ENCODE assay signal across 8 cellular contexts in genomic region chr12:124915249-124916236, GRCh38. TPM values are rescaled to one million over a fixed set of nuclear protein-coding genes. Genes with fewer than 3 reads are reported as not detected.
DNase-seq lines count a peak whose midpoint lies in the region; TF ChIP-seq lines count a peak whose summit lies in the region.

No MANE protein-coding gene starts in this region.

- H3K4me3 Mint-ChIP-seq in neural progenitor cell, result peak overlapping the region; percentile 86

- H3K79me2 ChIP-seq in SU-DHL-6 (ENCODE audit: insufficient read depth, low read length) (peaks cover 21% of the 10 kb centered on the region), neural progenitor cell (ENCODE audit: low read depth) (peaks cover 47% of the 10 kb centered on the region)

- H3K4me1 Mint-ChIP-seq in neural progenitor cell, result peaks cover 75% of the 10 kb centered on the region

- peak; percentile 72 for DNase-seq in CD1c-positive myeloid dendritic cell (ENCODE audit: extremely low spot score)
- DNase-seq in HCEC 1CT, result peak; percentile 60
- peak; percentile 53 for DNase-seq in fibroblast of peridontal ligament (ENCODE audit: extremely low read depth)
- DNase-seq in neural progenitor cell (ENCODE audit: low spot score), result peak; percentile 79
- DNase-seq in 8988T, result no peak
- DNase-seq in NCI-H1105 treated with DMSO at 0.1 percent for 48 hours (lab: John Stamatoyannopoulos, UW), result no peak
- DNase-seq in UCSD-AML1 (lab: John Stamatoyannopoulos, UW; ENCODE audit: unreplicated experiment), result no peak

- H3K4me3 ChIP-seq in SU-DHL-6 (ENCODE audit: insufficient read depth, low read length, poor library complexity, severe bottlenecking) (peak overlapping the region; percentile 95), neural progenitor cell (peak overlapping the region; percentile 90)

- H3K9ac ChIP-seq in SU-DHL-6 (ENCODE audit: low read length) (peak overlapping the region; percentile 96), neural progenitor cell (no peak overlapping the region)

- peaks cover 42% of the 10 kb centered on the region for H3K4me1 ChIP-seq in neural progenitor cell

- H3K27me3 Mint-ChIP-seq in neural progenitor cell (ENCODE audit: insufficient read depth, low read depth), result peaks cover 27% of the 10 kb centered on the region

- peaks cover 19% of the 10 kb centered on the region for H4K20me1 ChIP-seq in SU-DHL-6 (ENCODE audit: low read depth, low read length)
- H4K20me1 ChIP-seq in neural progenitor cell (ENCODE audit: low read depth), result peaks cover 34% of the 10 kb centered on the region

- H2AFZ ChIP-seq in SU-DHL-6 (ENCODE audit: low read depth, low read length, severe bottlenecking), result peak overlapping the region; percentile 84
- H2AFZ ChIP-seq in neural progenitor cell (replicated peaks), result peak overlapping the region; percentile 63

- H3K9me3 Mint-ChIP-seq in neural progenitor cell, result peaks cover 5% of the 10 kb centered on the region

- H3K9me2 ChIP-seq in SU-DHL-6 (replicated peaks; ENCODE audit: insufficient read depth, low read length), result no peaks in the 10 kb centered on the region

- H3K4me2 ChIP-seq in SU-DHL-6 (ENCODE audit: low read depth, low read length, poor library complexity, severe bottlenecking) (peak overlapping the region; percentile 94), neural progenitor cell (peak overlapping the region; percentile 84)

- peaks cover 30% of the 10 kb centered on the region for H3K36me3 Mint-ChIP-seq in neural progenitor cell

- H3K27me3 ChIP-seq in SU-DHL-6 (ENCODE audit: low read length) (no peaks in the 10 kb centered on the region), neural progenitor cell (no peaks in the 10 kb centered on the region)

- no peaks in the 10 kb centered on the region for H3K9me3 ChIP-seq in SU-DHL-6 (ENCODE audit: insufficient read depth, low read length)
- H3K9me3 ChIP-seq in neural progenitor cell (ENCODE audit: low read depth), result no peaks in the 10 kb centered on the region

- peak overlapping the region; percentile 99 for H3K27ac Mint-ChIP-seq in neural progenitor cell

- TF ChIP-seq CTCF in SU-DHL-6 (IDR thresholded peaks at IDR 0.05; ENCODE audit: insufficient read depth, low read length, poor library complexity, severe bottlenecking), result no peak
- TF ChIP-seq CTCF in neural progenitor cell (IDR thresholded peaks at IDR 0.05), result no peak

- H3F3A ChIP-seq in SU-DHL-6 (ENCODE audit: insufficient read depth) (peaks cover 66% of the 10 kb centered on the region), neural progenitor cell (ENCODE audit: low read depth) (peaks cover 61% of the 10 kb centered on the region)

- peaks cover 13% of the 10 kb centered on the region for H3K36me3 ChIP-seq in SU-DHL-6 (ENCODE audit: low read length)
- no peaks in the 10 kb centered on the region for H3K36me3 ChIP-seq in neural progenitor cell

- peak overlapping the region; percentile 97 for H3K27ac ChIP-seq in SU-DHL-6 (ENCODE audit: low read depth, low read length)
- peak overlapping the region; percentile 22 for H3K27ac ChIP-seq in neural progenitor cell

RNA-seq across cellular contexts. Expression of gene UBC, which starts 1.1 kb away (rescaled TPM):
- 857 and 897 TPM in 2 replicates for total RNA-seq in neural progenitor cell (ENCODE audit: low replicate concordance)

RNA-seq across cellular contexts. Expression of gene SCARB1, which starts 51.9 kb away (rescaled TPM):
- total RNA-seq in neural progenitor cell (ENCODE audit: low replicate concordance), result 4.3 and 7.8 TPM in 2 replicates

Comparison
In these comparisons a context has a peak if more than half of its experiments do, and no peak if none do; other contexts are left out.
1. DNase-seq: peak in CD1c-positive myeloid dendritic cell (single experiment), HCEC 1CT (single experiment), fibroblast of peridontal ligament (single experiment) and neural progenitor cell (single experiment); none in 8988T (single experiment), NCI-H1105 treated with DMSO at 0.1 percent for 48 hours (single experiment) and UCSD-AML1 (single experiment).